Comparison of ENCODE assay signal across 1 cellular context in genomic region chr15:95626501-95627361, GRCh38.
TF ChIP-seq lines count a peak whose summit lies in the region.

No MANE protein-coding gene starts in this region.

TF ChIP-seq in H1, 55 proteins besides CTCF, POLR2A, EP300 and RAD21:
- TF ChIP-seq SAP30 (IDR thresholded peaks at IDR 0.05; ENCODE audit: insufficient read depth, insufficient replicate concordance, low read length): no peak
- TF ChIP-seq CTBP2 (IDR thresholded peaks at IDR 0.05; ENCODE audit: borderline replicate concordance, insufficient read depth, insufficient read length, low read length): no peak
- no peak for TF ChIP-seq FOSL1 (IDR thresholded peaks at IDR 0.05; ENCODE audit: insufficient read depth, low read depth, low read length)
- TF ChIP-seq TCF12 (IDR thresholded peaks at IDR 0.05; ENCODE audit: low read depth, low read length): no peak
- TF ChIP-seq GTF2F1 (IDR thresholded peaks at IDR 0.05; ENCODE audit: borderline replicate concordance, low read depth, low read length): no peak
- no peak for TF ChIP-seq CHD7 (IDR thresholded peaks at IDR 0.05; ENCODE audit: insufficient replicate concordance, low read length)
- no peak for TF ChIP-seq EGR1 (IDR thresholded peaks at IDR 0.05; ENCODE audit: borderline replicate concordance, low read depth, low read length)
